Comparison of ENCODE assay signal across 1 cellular context in the genomic region with DNA sequence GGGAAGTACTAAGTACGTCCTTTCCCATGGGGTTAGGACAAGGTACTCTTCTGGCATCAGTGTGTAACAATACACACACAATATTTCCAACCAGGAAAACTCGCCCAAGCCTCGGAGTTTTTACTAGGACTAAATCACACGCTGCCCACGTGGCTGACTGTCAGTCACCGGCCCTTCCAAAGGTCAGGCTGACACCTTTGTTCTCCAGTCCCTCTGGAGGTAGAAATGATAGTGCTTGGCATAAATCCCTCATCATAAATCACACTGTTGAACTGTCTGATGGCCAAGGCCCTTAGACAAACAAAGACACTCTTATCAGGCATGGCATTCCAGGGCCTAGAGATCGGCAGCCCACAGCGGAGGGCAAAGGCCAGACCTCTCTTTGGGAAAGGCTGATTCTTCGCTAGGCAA.
TF ChIP-seq lines count a peak whose summit lies in the region.

No MANE protein-coding gene starts in this region.

TF ChIP-seq in HepG2, 621 proteins besides CTCF, POLR2A, EP300 and RAD21 (continued from another document and continues in another):
- TF ChIP-seq, protein P1, sequence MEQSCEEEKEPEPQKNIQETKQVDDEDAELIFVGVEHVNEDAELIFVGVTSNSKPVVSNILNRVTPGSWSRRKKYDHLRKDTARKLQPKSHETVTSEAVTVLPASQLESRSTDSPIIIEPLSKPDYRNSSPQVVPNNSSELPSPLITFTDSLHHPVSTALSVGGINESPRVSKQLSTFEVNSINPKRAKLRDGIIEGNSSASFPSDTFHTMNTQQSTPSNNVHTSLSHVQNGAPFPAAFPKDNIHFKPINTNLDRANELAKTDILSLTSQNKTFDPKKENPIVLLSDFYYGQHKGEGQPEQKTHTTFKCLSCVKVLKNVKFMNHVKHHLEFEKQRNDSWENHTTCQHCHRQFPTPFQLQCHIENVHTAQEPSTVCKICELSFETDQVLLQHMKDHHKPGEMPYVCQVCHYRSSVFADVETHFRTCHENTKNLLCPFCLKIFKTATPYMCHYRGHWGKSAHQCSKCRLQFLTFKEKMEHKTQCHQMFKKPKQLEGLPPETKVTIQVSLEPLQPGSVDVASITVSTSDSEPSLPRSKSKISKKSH (CRISPR knock-in tag; IDR thresholded peaks at IDR 0.05; ENCODE audit: borderline replicate concordance), result no peak
- TF ChIP-seq ZNF256 (CRISPR knock-in tag; conservative IDR thresholded peaks at IDR 0.05) (no peak), TSC22D2 (CRISPR knock-in tag; IDR thresholded peaks at IDR 0.05; ENCODE audit: borderline replicate concordance) (no peak), ZFP36L2 (CRISPR knock-in tag; IDR thresholded peaks at IDR 0.05) (no peak), HOXA3 (CRISPR knock-in tag; IDR thresholded peaks at IDR 0.05) (peak; percentile 24; the same call in 1 of the 2 replicates), RFX5 (IDR thresholded peaks at IDR 0.05; ENCODE audit: low read depth, low read length) (no peak), NCOA5 (CRISPR knock-in tag; IDR thresholded peaks at IDR 0.05) (no peak), ZNF44 (CRISPR knock-in tag; IDR thresholded peaks at IDR 0.05) (no peak), ZNF547 (CRISPR knock-in tag; IDR thresholded peaks at IDR 0.05) (0 out of 2 replicates have a peak, but pooled peaks have one; percentile 39), SPEN (CRISPR knock-in tag; IDR thresholded peaks at IDR 0.05; ENCODE audit: low read depth) (peak; percentile 38; the same call in 1 of the 2 replicates), NPAS2 (CRISPR knock-in tag; IDR thresholded peaks at IDR 0.05; ENCODE audit: borderline replicate concordance) (no peak), ZNF367 (CRISPR knock-in tag; IDR thresholded peaks at IDR 0.05; ENCODE audit: borderline replicate concordance) (no peak), KDM2A (CRISPR knock-in tag; IDR thresholded peaks at IDR 0.05; ENCODE audit: borderline replicate concordance, low read depth) (no peak), FIP1L1 (IDR thresholded peaks at IDR 0.05; ENCODE audit: borderline replicate concordance, insufficient read depth, low read depth, low read length) (no peak), ARNT (IDR thresholded peaks at IDR 0.05) (no peak), CREB1 (IDR thresholded peaks at IDR 0.05) (no peak), CREB1 (CRISPR knock-in tag; IDR thresholded peaks at IDR 0.05) (peak; percentile 23; the same call in 1 of the 2 replicates), MIXL1 (CRISPR knock-in tag; IDR thresholded peaks at IDR 0.05) (no peak), JUND (CRISPR knock-in tag; IDR thresholded peaks at IDR 0.05) (0 out of 2 replicates have a peak, but pooled peaks have one; percentile 53), PHB2 (IDR thresholded peaks at IDR 0.05; ENCODE audit: partially characterized antibody) (no peak), HMG20A (CRISPR knock-in tag; IDR thresholded peaks at IDR 0.05; ENCODE audit: borderline replicate concordance) (peak; percentile 94), ELF3 (CRISPR knock-in tag; IDR thresholded peaks at IDR 0.05) (peak; percentile 88), ZNF33A (CRISPR knock-in tag; IDR thresholded peaks at IDR 0.05; ENCODE audit: borderline replicate concordance) (no peak), ZNF251 (CRISPR knock-in tag; IDR thresholded peaks at IDR 0.05) (no peak), ZKSCAN5 (CRISPR knock-in tag; IDR thresholded peaks at IDR 0.05) (no peak), STAG1 (CRISPR knock-in tag; IDR thresholded peaks at IDR 0.05) (no peak), KDM4B (CRISPR knock-in tag; IDR thresholded peaks at IDR 0.05) (no peak), SP2 (CRISPR knock-in tag; IDR thresholded peaks at IDR 0.05) (no peak), ZNF12 (CRISPR knock-in tag; IDR thresholded peaks at IDR 0.05) (peak; percentile 60; the same call in 1 of the 2 replicates), NFKBIZ (CRISPR knock-in tag; IDR thresholded peaks at IDR 0.05) (no peak), MAF1 (CRISPR knock-in tag; IDR thresholded peaks at IDR 0.05; ENCODE audit: borderline replicate concordance) (no peak), ZNF557 (CRISPR knock-in tag; IDR thresholded peaks at IDR 0.05) (no peak), SAP130 (CRISPR knock-in tag; IDR thresholded peaks at IDR 0.05; ENCODE audit: low read depth) (peak; percentile 90), ZNF225 (CRISPR knock-in tag; IDR thresholded peaks at IDR 0.05) (no peak)
- TF ChIP-seq, protein P2, sequence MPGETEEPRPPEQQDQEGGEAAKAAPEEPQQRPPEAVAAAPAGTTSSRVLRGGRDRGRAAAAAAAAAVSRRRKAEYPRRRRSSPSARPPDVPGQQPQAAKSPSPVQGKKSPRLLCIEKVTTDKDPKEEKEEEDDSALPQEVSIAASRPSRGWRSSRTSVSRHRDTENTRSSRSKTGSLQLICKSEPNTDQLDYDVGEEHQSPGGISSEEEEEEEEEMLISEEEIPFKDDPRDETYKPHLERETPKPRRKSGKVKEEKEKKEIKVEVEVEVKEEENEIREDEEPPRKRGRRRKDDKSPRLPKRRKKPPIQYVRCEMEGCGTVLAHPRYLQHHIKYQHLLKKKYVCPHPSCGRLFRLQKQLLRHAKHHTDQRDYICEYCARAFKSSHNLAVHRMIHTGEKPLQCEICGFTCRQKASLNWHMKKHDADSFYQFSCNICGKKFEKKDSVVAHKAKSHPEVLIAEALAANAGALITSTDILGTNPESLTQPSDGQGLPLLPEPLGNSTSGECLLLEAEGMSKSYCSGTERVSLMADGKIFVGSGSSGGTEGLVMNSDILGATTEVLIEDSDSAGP (CRISPR knock-in tag; IDR thresholded peaks at IDR 0.05; ENCODE audit: borderline replicate concordance), result 0 out of 2 replicates have a peak, but pooled peaks have one; percentile 20
- TF ChIP-seq, protein P3, sequence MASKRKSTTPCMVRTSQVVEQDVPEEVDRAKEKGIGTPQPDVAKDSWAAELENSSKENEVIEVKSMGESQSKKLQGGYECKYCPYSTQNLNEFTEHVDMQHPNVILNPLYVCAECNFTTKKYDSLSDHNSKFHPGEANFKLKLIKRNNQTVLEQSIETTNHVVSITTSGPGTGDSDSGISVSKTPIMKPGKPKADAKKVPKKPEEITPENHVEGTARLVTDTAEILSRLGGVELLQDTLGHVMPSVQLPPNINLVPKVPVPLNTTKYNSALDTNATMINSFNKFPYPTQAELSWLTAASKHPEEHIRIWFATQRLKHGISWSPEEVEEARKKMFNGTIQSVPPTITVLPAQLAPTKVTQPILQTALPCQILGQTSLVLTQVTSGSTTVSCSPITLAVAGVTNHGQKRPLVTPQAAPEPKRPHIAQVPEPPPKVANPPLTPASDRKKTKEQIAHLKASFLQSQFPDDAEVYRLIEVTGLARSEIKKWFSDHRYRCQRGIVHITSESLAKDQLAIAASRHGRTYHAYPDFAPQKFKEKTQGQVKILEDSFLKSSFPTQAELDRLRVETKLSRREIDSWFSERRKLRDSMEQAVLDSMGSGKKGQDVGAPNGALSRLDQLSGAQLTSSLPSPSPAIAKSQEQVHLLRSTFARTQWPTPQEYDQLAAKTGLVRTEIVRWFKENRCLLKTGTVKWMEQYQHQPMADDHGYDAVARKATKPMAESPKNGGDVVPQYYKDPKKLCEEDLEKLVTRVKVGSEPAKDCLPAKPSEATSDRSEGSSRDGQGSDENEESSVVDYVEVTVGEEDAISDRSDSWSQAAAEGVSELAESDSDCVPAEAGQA (IDR thresholded peaks at IDR 0.05; ENCODE audit: low read depth), result no peak
- TF ChIP-seq, protein P3 (CRISPR knock-in tag; IDR thresholded peaks at IDR 0.05; ENCODE audit: borderline replicate concordance), result no peak
- TF ChIP-seq, protein P4, sequence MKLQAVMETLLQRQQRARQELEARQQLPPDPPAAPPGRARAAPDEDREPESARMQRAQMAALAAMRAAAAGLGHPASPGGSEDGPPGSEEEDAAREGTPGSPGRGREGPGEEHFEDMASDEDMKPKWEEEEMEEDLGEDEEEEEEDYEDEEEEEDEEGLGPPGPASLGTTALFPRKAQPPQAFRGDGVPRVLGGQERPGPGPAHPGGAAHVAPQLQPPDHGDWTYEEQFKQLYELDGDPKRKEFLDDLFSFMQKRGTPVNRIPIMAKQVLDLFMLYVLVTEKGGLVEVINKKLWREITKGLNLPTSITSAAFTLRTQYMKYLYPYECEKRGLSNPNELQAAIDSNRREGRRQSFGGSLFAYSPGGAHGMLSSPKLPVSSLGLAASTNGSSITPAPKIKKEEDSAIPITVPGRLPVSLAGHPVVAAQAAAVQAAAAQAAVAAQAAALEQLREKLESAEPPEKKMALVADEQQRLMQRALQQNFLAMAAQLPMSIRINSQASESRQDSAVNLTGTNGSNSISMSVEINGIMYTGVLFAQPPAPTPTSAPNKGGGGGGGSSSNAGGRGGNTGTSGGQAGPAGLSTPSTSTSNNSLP (IDR thresholded peaks at IDR 0.05; ENCODE audit: low read depth, low read length), result peak; percentile 91
- TF ChIP-seq, protein P5, sequence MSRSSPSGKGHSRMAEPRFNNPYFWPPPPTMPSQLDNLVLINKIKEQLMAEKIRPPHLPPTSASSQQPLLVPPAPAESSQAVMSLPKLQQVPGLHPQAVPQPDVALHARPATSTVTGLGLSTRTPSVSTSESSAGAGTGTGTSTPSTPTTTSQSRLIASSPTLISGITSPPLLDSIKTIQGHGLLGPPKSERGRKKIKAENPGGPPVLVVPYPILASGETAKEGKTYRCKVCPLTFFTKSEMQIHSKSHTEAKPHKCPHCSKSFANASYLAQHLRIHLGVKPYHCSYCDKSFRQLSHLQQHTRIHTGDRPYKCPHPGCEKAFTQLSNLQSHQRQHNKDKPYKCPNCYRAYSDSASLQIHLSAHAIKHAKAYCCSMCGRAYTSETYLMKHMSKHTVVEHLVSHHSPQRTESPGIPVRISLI (CRISPR knock-in tag; IDR thresholded peaks at IDR 0.05; ENCODE audit: borderline replicate concordance), result no peak
- TF ChIP-seq, protein P6, sequence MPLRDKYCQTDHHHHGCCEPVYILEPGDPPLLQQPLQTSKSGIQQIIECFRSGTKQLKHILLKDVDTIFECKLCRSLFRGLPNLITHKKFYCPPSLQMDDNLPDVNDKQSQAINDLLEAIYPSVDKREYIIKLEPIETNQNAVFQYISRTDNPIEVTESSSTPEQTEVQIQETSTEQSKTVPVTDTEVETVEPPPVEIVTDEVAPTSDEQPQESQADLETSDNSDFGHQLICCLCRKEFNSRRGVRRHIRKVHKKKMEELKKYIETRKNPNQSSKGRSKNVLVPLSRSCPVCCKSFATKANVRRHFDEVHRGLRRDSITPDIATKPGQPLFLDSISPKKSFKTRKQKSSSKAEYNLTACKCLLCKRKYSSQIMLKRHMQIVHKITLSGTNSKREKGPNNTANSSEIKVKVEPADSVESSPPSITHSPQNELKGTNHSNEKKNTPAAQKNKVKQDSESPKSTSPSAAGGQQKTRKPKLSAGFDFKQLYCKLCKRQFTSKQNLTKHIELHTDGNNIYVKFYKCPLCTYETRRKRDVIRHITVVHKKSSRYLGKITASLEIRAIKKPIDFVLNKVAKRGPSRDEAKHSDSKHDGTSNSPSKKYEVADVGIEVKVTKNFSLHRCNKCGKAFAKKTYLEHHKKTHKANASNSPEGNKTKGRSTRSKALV (CRISPR knock-in tag; IDR thresholded peaks at IDR 0.05), result no peak
- TF ChIP-seq, protein P7, sequence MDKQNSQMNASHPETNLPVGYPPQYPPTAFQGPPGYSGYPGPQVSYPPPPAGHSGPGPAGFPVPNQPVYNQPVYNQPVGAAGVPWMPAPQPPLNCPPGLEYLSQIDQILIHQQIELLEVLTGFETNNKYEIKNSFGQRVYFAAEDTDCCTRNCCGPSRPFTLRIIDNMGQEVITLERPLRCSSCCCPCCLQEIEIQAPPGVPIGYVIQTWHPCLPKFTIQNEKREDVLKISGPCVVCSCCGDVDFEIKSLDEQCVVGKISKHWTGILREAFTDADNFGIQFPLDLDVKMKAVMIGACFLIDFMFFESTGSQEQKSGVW (CRISPR knock-in tag; IDR thresholded peaks at IDR 0.05; ENCODE audit: borderline replicate concordance), result no peak
- TF ChIP-seq, protein P8, sequence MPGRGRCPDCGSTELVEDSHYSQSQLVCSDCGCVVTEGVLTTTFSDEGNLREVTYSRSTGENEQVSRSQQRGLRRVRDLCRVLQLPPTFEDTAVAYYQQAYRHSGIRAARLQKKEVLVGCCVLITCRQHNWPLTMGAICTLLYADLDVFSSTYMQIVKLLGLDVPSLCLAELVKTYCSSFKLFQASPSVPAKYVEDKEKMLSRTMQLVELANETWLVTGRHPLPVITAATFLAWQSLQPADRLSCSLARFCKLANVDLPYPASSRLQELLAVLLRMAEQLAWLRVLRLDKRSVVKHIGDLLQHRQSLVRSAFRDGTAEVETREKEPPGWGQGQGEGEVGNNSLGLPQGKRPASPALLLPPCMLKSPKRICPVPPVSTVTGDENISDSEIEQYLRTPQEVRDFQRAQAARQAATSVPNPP (CRISPR knock-in tag; IDR thresholded peaks at IDR 0.05), result no peak
- TF ChIP-seq, protein P9, sequence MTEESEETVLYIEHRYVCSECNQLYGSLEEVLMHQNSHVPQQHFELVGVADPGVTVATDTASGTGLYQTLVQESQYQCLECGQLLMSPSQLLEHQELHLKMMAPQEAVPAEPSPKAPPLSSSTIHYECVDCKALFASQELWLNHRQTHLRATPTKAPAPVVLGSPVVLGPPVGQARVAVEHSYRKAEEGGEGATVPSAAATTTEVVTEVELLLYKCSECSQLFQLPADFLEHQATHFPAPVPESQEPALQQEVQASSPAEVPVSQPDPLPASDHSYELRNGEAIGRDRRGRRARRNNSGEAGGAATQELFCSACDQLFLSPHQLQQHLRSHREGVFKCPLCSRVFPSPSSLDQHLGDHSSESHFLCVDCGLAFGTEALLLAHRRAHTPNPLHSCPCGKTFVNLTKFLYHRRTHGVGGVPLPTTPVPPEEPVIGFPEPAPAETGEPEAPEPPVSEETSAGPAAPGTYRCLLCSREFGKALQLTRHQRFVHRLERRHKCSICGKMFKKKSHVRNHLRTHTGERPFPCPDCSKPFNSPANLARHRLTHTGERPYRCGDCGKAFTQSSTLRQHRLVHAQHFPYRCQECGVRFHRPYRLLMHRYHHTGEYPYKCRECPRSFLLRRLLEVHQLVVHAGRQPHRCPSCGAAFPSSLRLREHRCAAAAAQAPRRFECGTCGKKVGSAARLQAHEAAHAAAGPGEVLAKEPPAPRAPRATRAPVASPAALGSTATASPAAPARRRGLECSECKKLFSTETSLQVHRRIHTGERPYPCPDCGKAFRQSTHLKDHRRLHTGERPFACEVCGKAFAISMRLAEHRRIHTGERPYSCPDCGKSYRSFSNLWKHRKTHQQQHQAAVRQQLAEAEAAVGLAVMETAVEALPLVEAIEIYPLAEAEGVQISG (CRISPR knock-in tag; IDR thresholded peaks at IDR 0.05), result no peak
